Comparison of ENCODE assay signal across 13 cellular contexts in genomic region chr2:136242687-136243277, GRCh38.
DNase-seq lines count a peak whose midpoint lies in the region; ATAC-seq, FAIRE-seq and TF ChIP-seq lines count a peak whose summit lies in the region.
"Had no signal": no experiment of that assay in that cellular context is flagged by ENCODE, and none has a peak within 500 bp of the region (broad histone marks: within the 10 kb centered on the region; RNA-seq: fewer than 3 reads in every experiment).

No MANE protein-coding gene starts in this region.

- no peak for TF ChIP-seq EP300 in HepG2 (IDR thresholded peaks at IDR 0.05; ENCODE audit: low read depth in 2 of 2, low read length in 2 of 2)
- no peak for TF ChIP-seq EP300 in HepG2 (CRISPR knock-in tag; IDR thresholded peaks at IDR 0.05; ENCODE audit: borderline replicate concordance)
- no peak for TF ChIP-seq EP300 in transverse colon (IDR thresholded peaks at IDR 0.05; ENCODE audit: low read depth)

- H3K9me3 ChIP-seq in HepG2 (ENCODE audit: low read length), result no peaks in the 10 kb centered on the region
- H3K9me3 ChIP-seq in transverse colon, result no peaks in the 10 kb centered on the region

- in situ Hi-C loops in HepG2 (cut with HindIII; ENCODE audit: extremely low pct_ligation_motif_present, low pct_unique_long_range_greater_than_20kb) (no loop called here), transverse colon (cut with MboI; ENCODE audit: low pct_ligation_motif_present in 1 of 4, low pct_unique_long_range_greater_than_20kb in 1 of 4, low sequenced_read_pairs in 3 of 4) (no loop called here)

- POLR2A ChIA-PET in HepG2 (lab: Yijun Ruan, JAX), result no interaction called here

- BruUV-seq in HepG2 (replicated peaks; lab: Mats Ljungman, UMichigan), result no TSS peak

- DNase-seq in stimulated activated CD4-positive, alpha-beta T cell treated with anti-CD3 and anti-CD28 coated beads, Interleukin-15, amount 100 ng/mL, for 24 hours, result peak; percentile 53
- no peak for DNase-seq in stimulated activated CD4-positive, alpha-beta T cell treated with anti-CD3 and anti-CD28 coated beads, Interleukin-4, amount 100 ng/mL, for 1 hour
- peak; percentile 9 to 24 for DNase-seq in activated T-helper 1 cell treated with anti-CD3 and anti-CD28 coated beads, Interleukin-2, amount 50 U/mL, for 16 hours (ENCODE audit: low read depth in 1 of 2, low spot score in 1 of 2)
- no peak for DNase-seq in HepG2 (ENCODE audit: low spot score)
- peak; percentile 32 for DNase-seq in transverse colon
- DNase-seq: kidney, NCI-H1436 treated with DMSO at 0.1 percent for 48 hours, SHP77 had no signal

- 48% methylated on average over 10 of the region's 10 CpGs for WGBS in HepG2 (ENCODE audit: low lambda C conversion rate)
- WGBS in transverse colon (ENCODE audit: low coverage in 1 of 2), 2 donors, result 76 to 79% methylated on average over 7 to 9 of the region's 10 CpGs

- H3K4me3 ChIP-seq in HepG2 (replicated peaks in 1 of 3; ENCODE audit: insufficient read depth in 1 of 3, low read depth in 2 of 3, low read length in 3 of 3), result no peak overlapping the region
- no peak overlapping the region for H3K4me3 ChIP-seq in transverse colon

- no peak for FAIRE-seq in HepG2 (lab: Jason Lieb, UNC)
- FAIRE-seq: kidney had no signal

- H4K20me1 ChIP-seq in HepG2 (ENCODE audit: insufficient read depth, low read length), result no peaks in the 10 kb centered on the region

- no peaks in the 10 kb centered on the region for H3K27me3 ChIP-seq in HepG2 (ENCODE audit: control insufficient read depth in 1 of 2, insufficient read depth in 2 of 2, low read length in 2 of 2)
- no peaks in the 10 kb centered on the region for H3K27me3 ChIP-seq in transverse colon

- no peak for TF ChIP-seq RAD21 in HepG2 (CRISPR knock-in tag; IDR thresholded peaks at IDR 0.05)

- H3K4me1 ChIP-seq in HepG2 (ENCODE audit: insufficient read depth, low read length), result peaks cover 8% of the 10 kb centered on the region
- peaks cover 0 to 27% (median 6%) of the 10 kb centered on the region in 4 donors for H3K4me1 ChIP-seq in transverse colon

- intact Hi-C loops in HepG2 (cut with micrococcal nuclease; ENCODE audit: unreplicated experiment) (no loop called here), transverse colon (cut with DNase I; ENCODE audit: low total_unique reads) (no loop called here)

- H3K9ac ChIP-seq in HepG2 (ENCODE audit: insufficient read depth, low read depth, low read length), result no peak overlapping the region
- H3K9ac ChIP-seq: parathyroid adenoma had no signal

- H3K27ac ChIP-seq in HepG2 (ENCODE audit: extremely low read length, insufficient read depth, low read length), result no peak overlapping the region
- no peak overlapping the region for H3K27ac ChIP-seq in transverse colon
- H3K27ac ChIP-seq: epithelial cell of prostate, parathyroid adenoma had no signal

- TF ChIP-seq CTCF in HepG2 (CRISPR knock-in tag; IDR thresholded peaks at IDR 0.05) (no peak), transverse colon (IDR thresholded peaks at IDR 0.05) (no peak)

- no peaks in the 10 kb centered on the region for H3K79me2 ChIP-seq in HepG2 (ENCODE audit: insufficient read depth, low read length)
- H3K79me2 ChIP-seq: parathyroid adenoma had no signal

- peak; percentile 13; the same call in 1 of the 3 replicates for ATAC-seq in HepG2
- no peak for ATAC-seq in HG03025 (IDR thresholded peaks at IDR 0.05; ENCODE audit: low FRiP score, unreplicated experiment)
- no peak for ATAC-seq in GM18867 (IDR thresholded peaks at IDR 0.05; ENCODE audit: unreplicated experiment)
- no peak for ATAC-seq in HG03139 (IDR thresholded peaks at IDR 0.05; ENCODE audit: unreplicated experiment)

- TF ChIP-seq POLR2A in HepG2 (IDR thresholded peaks at IDR 0.05; ENCODE audit: insufficient read depth in 1 of 2, low read depth in 2 of 2, low read length in 2 of 2) (no peak), transverse colon (IDR thresholded peaks at IDR 0.05) (no peak)

- H3K36me3 ChIP-seq in HepG2 (replicated peaks in 1 of 2; ENCODE audit: control insufficient read depth in 1 of 2, insufficient read depth in 2 of 2, low read length in 2 of 2), result no peaks in the 10 kb centered on the region
- H3K36me3 ChIP-seq in transverse colon, result no peaks in the 10 kb centered on the region

- no peak overlapping the region for H3K4me2 ChIP-seq in HepG2 (ENCODE audit: low read depth, low read length)

- CTCF ChIA-PET in HepG2 (lab: Yijun Ruan, JAX; ENCODE audit: low intra/inter-chr PET ratio, low total read pairs), result no interaction called here

- no peak overlapping the region for H2AFZ ChIP-seq in HepG2 (ENCODE audit: low read length)
- H2AFZ ChIP-seq: parathyroid adenoma had no signal

TF ChIP-seq in HepG2, 621 proteins besides CTCF, POLR2A, EP300 and RAD21:
- TF ChIP-seq KLF16 (CRISPR knock-in tag; IDR thresholded peaks at IDR 0.05) (no peak), ZNF24 (IDR thresholded peaks at IDR 0.05) (0 out of 2 replicates have a peak, but pooled peaks have one; percentile 17)
TF ChIP-seq in HepG2: peak in this region for 1.

Comparison
In these comparisons a context has a peak if more than half of its experiments do, and no peak if none do; other contexts are left out.
1. DNase-seq: peak in stimulated activated CD4-positive, alpha-beta T cell treated with anti-CD3 and anti-CD28 coated beads, Interleukin-15, amount 100 ng/mL, for 24 hours (single experiment), activated T-helper 1 cell treated with anti-CD3 and anti-CD28 coated beads, Interleukin-2, amount 50 U/mL, for 16 hours (2 of 2) and transverse colon (single experiment); none in stimulated activated CD4-positive, alpha-beta T cell treated with anti-CD3 and anti-CD28 coated beads, Interleukin-4, amount 100 ng/mL, for 1 hour (single experiment) and HepG2 (single experiment).